In genomic region chr6:4360920-4361319, GRCh38 we compare ENCODE assay signal across 3 cellular contexts.
TF ChIP-seq lines count a peak whose summit lies in the region.

No MANE protein-coding gene starts in this region.

TF ChIP-seq in GM23338, 12 proteins besides CTCF, POLR2A, EP300 and RAD21 (continued from another document):
- peak; percentile 7 for TF ChIP-seq REST (IDR thresholded peaks at IDR 0.05; ENCODE audit: unreplicated experiment)

TF ChIP-seq in Ishikawa, 13 proteins besides CTCF, POLR2A, EP300 and RAD21:
- peak; percentile 57 for TF ChIP-seq REST (IDR thresholded peaks at IDR 0.05; ENCODE audit: low read depth)
- TF ChIP-seq ZBTB7A (IDR thresholded peaks at IDR 0.05; ENCODE audit: low read depth), result no peak
- no peak for TF ChIP-seq TEAD4 (IDR thresholded peaks at IDR 0.05)

TF ChIP-seq in HEK293T, 16 proteins besides CTCF, POLR2A, EP300 and RAD21 (continued from another document):
- no peak for TF ChIP-seq LEF1 (IDR thresholded peaks at IDR 0.05; ENCODE audit: borderline replicate concordance)
